34 cellular contexts compared by ENCODE assay signal in the genomic region with DNA sequence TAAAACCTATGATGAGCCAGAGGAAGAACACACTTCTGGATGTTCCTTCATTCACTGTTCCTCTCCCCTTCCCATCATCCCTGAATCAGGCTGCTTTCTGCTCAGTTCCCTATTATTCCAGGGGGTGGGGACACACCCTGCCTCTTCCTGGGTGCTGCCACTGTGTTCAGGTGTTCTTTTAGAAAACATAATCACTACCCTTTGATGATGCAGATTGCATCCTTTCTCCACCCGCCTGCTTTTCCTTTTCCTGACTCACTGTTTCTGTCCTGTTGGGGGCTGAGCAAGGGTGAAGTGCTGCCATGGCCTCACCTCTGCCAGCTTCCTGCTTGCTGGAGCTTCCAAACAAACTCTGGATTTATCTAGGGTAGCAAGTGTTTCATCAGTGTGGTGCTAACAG.
DNase-seq lines count a peak whose midpoint lies in the region; ATAC-seq, FAIRE-seq and TF ChIP-seq lines count a peak whose summit lies in the region.
"Had no signal": no experiment of that assay in that cellular context is flagged by ENCODE, and none has a peak within 500 bp of the region (broad histone marks: within the 10 kb centered on the region; RNA-seq: fewer than 3 reads in every experiment).

No MANE protein-coding gene starts in this region.

- H4K8ac ChIP-seq in H1 (ENCODE audit: extremely low read depth, insufficient read depth, low read length): no peak overlapping the region

- H3K23me2 ChIP-seq in H1 (ENCODE audit: low read depth, low read length): no peaks in the 10 kb centered on the region

- ATAC-seq in GM19397 (IDR thresholded peaks at IDR 0.05; ENCODE audit: unreplicated experiment) (no peak), GM21360 (IDR thresholded peaks at IDR 0.05; ENCODE audit: unreplicated experiment) (no peak)
- ATAC-seq: activated CD8-positive, alpha-beta memory T cell treated with anti-CD3 and anti-CD28 coated beads, Interleukin-2, amount 10 ng/mL, durations not matched to agents 7 days and 5 days; esophagus mucosa; heart left ventricle; lower lobe of right lung; naive thymus-derived CD8-positive, alpha-beta T cell; psoas muscle; sciatic nerve; stimulated activated effector memory CD8-positive, alpha-beta T cell treated with anti-CD3 and anti-CD28 coated beads, Interleukin-12 subunit alpha, Interleukin-12 subunit beta, amount 100 ng/mL, for 72 hours had no signal

- DNase-seq in GM23248: peak; percentile 20
- DNase-seq in NCI-H146 (lab: John Stamatoyannopoulos, UW): peak; percentile 56
- DNase-seq in H1 (ENCODE audit: low read depth in 1 of 2, low spot score in 2 of 2): no peak
- no peak for DNase-seq in osteoblast (ENCODE audit: insufficient read length, low spot score, missing footprints)
- DNase-seq in dorsolateral prefrontal cortex: no peak
- DNase-seq: activated B cell treated with CpG ODN at 0.5 μM for 24 hours; activated CD8-positive, alpha-beta memory T cell treated with anti-CD3 and anti-CD28 coated beads, Interleukin-2, amount 10 ng/mL, durations not matched to agents 7 days and 5 days; activated gamma-delta T cell treated with Interleukin-2 at 50 U/mL for 16 hours; activated naive CD8-positive, alpha-beta T cell treated with anti-CD3 and anti-CD28 coated beads, Interleukin-2, amount 10 ng/mL, durations not matched to agents 7 days and 5 days; activated T-cell treated with anti-CD3 and anti-CD28 coated beads, Interleukin-2, amount 50 U/mL, for 48 hours; DMS79; foreskin melanocyte; GDM1; GOT3; heart left ventricle; KG1; lower lobe of right lung; naive thymus-derived CD8-positive, alpha-beta T cell; NCI-H1436 treated with DMSO at 0.1 percent for 48 hours; NCI-H446; nucleus accumbens; psoas muscle; stimulated activated CD4-positive, alpha-beta T cell treated with anti-CD3 and anti-CD28 coated beads, Interleukin-15, amount 100 ng/mL, for 24 hours; stimulated activated CD4-positive, alpha-beta T cell treated with anti-CD3 and anti-CD28 coated beads, Interleukin-4, amount 100 ng/mL, for 4 hours; T-helper 1 cell; trophoblast cell had no signal

- no peak overlapping the region for H2BK12ac ChIP-seq in H1 (ENCODE audit: low read depth, low read length)

- H2BK5ac ChIP-seq in H1 (ENCODE audit: low read depth, low read length): no peak overlapping the region

- no peak overlapping the region for H3K18ac ChIP-seq in H1 (ENCODE audit: extremely low read depth, low read length)

- no peak for FAIRE-seq in H1 (lab: Jason Lieb, UNC)

- intact Hi-C loops in dorsolateral prefrontal cortex (cut with DNase I): no loop called here

- CTCF ChIA-PET in H1 (lab: Charles Lee; ENCODE audit: partially characterized antibody): interaction anchor here (0.7 to 3.0 kb wide), 3 partner anchors 10 to 337 kb away, joined by 3 to 13 read pairs (median 3); no protein-coding TSS in a partner anchor

- no peak overlapping the region for H3K56ac ChIP-seq in H1 (replicated peaks; ENCODE audit: insufficient read length, low read depth, low read length)

- no peaks in the 10 kb centered on the region for H3K9me2 ChIP-seq in GM23248 (ENCODE audit: insufficient read depth)

- no peak overlapping the region for H2BK20ac ChIP-seq in H1 (ENCODE audit: low read length)

- H3K36me3 ChIP-seq in GM23248 (ENCODE audit: low read depth): no peaks in the 10 kb centered on the region
- H3K36me3 ChIP-seq in H1 (ENCODE audit: control insufficient read depth in 2 of 4, insufficient read depth in 4 of 4, low read length in 3 of 4): no peaks in the 10 kb centered on the region
- no peaks in the 10 kb centered on the region for H3K36me3 ChIP-seq in osteoblast (ENCODE audit: insufficient read depth, low read length)
- H3K36me3 ChIP-seq: ascending aorta; BLaER1 treated with 17β-estradiol and CSF1 and Interleukin-3, amounts not matched to agents 10 nM and 100 nM; heart left ventricle; lower lobe of right lung had no signal

- H3K27ac ChIP-seq in GM23248 (no peak overlapping the region), H1 (ENCODE audit: low read depth, low read length) (no peak overlapping the region), osteoblast (ENCODE audit: low read depth, low read length) (no peak overlapping the region), dorsolateral prefrontal cortex (no peak overlapping the region)
- H3K27ac ChIP-seq: ascending aorta; BLaER1 treated with 17β-estradiol and CSF1 and Interleukin-3, amounts not matched to agents 10 nM and 100 nM; heart left ventricle; HL-60; lower lobe of right lung; psoas muscle had no signal

- no peaks in the 10 kb centered on the region for H3K79me1 ChIP-seq in H1 (ENCODE audit: low read depth, low read length)

- 25 to 69% methylated on average over 1 of the region's 1 CpG for WGBS in GM23248 (ENCODE audit: low coverage in 1 of 2, low lambda C conversion rate in 2 of 2, missing lambda C conversion rate in 2 of 2), 2 experiments
- WGBS in H1 (ENCODE audit: extremely low coverage in 1 of 2, insufficient coverage in 1 of 2, insufficient read length in 1 of 2, insufficient replicate concordance in 2 of 2, low coverage in 1 of 2, low lambda C conversion rate in 2 of 2, missing lambda C conversion rate in 1 of 2), 2 experiments: 62% methylated on average over 1 of the region's 1 CpG; no CpG with 5 or more reads in 1 of the 2 experiments

- no peak overlapping the region for H3K4ac ChIP-seq in H1 (replicated peaks; ENCODE audit: insufficient read length, low read depth, low read length)

- H4K5ac ChIP-seq in H1 (ENCODE audit: insufficient read length, low read depth, low read length): no peak overlapping the region

- H2AFZ ChIP-seq in GM23248 (no peak overlapping the region), H1 (ENCODE audit: low read length) (peak overlapping the region; percentile 19; the same call in 1 of the 2 replicates), osteoblast (ENCODE audit: low read length) (peak overlapping the region; percentile 37)

- H3K4me3 ChIP-seq in GM23248: no peak overlapping the region
- H3K4me3 ChIP-seq in H1 (ENCODE audit: extremely low read depth in 1 of 4, insufficient read depth in 2 of 4, low read depth in 3 of 4, low read length in 4 of 4): no peak overlapping the region
- H3K4me3 ChIP-seq in osteoblast (ENCODE audit: insufficient read depth, low read length): no peak overlapping the region
- H3K4me3 ChIP-seq in dorsolateral prefrontal cortex: no peak overlapping the region
- H3K4me3 ChIP-seq: ascending aorta; BLaER1 treated with 17β-estradiol and CSF1 and Interleukin-3, amounts not matched to agents 10 nM and 100 nM; heart left ventricle; lower lobe of right lung; psoas muscle had no signal

- no peak overlapping the region for H3K23ac ChIP-seq in H1 (ENCODE audit: insufficient read length)

- H3F3A ChIP-seq in GM23248 (ENCODE audit: insufficient read depth): peaks cover 13% of the 10 kb centered on the region; the same call in 1 of the 2 replicates

- in situ Hi-C loops in GM23248 (cut with MboI): loop anchor here (25.0 kb wide), 1 partner anchor 804 kb away; no protein-coding TSS in a partner anchor

- TF ChIP-seq POLR2A in H1 (IDR thresholded peaks at IDR 0.05; ENCODE audit: control extremely low read depth in 1 of 2, low read depth in 2 of 2, low read length in 2 of 2): no peak

- H2BK15ac ChIP-seq in H1 (ENCODE audit: low read length): no peak overlapping the region

- H3K4me1 ChIP-seq in GM23248 (ENCODE audit: insufficient read depth): peaks cover 25% of the 10 kb centered on the region; the same call in 1 of the 2 replicates
- H3K4me1 ChIP-seq in H1 (replicated peaks in 1 of 4; ENCODE audit: control insufficient read depth in 3 of 4, insufficient read depth in 4 of 4, low read length in 3 of 4): peaks cover 0 to 2% (median 0%) of the 10 kb centered on the region in 4 experiments; a peak in 1 of 7 replicates
- peaks cover 25% of the 10 kb centered on the region for H3K4me1 ChIP-seq in osteoblast (ENCODE audit: insufficient read depth, low read length)
- H3K4me1 ChIP-seq: ascending aorta; BLaER1 treated with 17β-estradiol and CSF1 and Interleukin-3, amounts not matched to agents 10 nM and 100 nM; heart left ventricle; lower lobe of right lung; psoas muscle had no signal

- H2AK5ac ChIP-seq in H1 (ENCODE audit: low read depth, low read length): no peak overlapping the region

- no peak overlapping the region for H4K91ac ChIP-seq in H1 (replicated peaks; ENCODE audit: insufficient read length, low read length)

- peak; percentile 37 to 41 for TF ChIP-seq RAD21 in H1 (IDR thresholded peaks at IDR 0.05 in 1 of 2, conservative IDR thresholded peaks at IDR 0.05 in 1 of 2; ENCODE audit: low read depth in 2 of 2, low read length in 2 of 2)

- no peak overlapping the region for H3K14ac ChIP-seq in H1 (ENCODE audit: insufficient read length)

- H3K79me2 ChIP-seq in GM23248 (ENCODE audit: insufficient read depth): no peaks in the 10 kb centered on the region
- no peaks in the 10 kb centered on the region for H3K79me2 ChIP-seq in H1 (ENCODE audit: control insufficient read depth in 1 of 2, insufficient read depth in 2 of 2, low read length in 2 of 2)
- H3K79me2 ChIP-seq in osteoblast (ENCODE audit: insufficient read depth, low read length): no peaks in the 10 kb centered on the region

- TF ChIP-seq EP300 in H1 (IDR thresholded peaks at IDR 0.05; ENCODE audit: borderline replicate concordance in 1 of 2, low read depth in 2 of 2, low read length in 2 of 2): no peak

- POLR2A ChIA-PET in H1 (lab: Charles Lee; ENCODE audit: partially characterized antibody): no interaction called here

- TF ChIP-seq CTCF in H1 (IDR thresholded peaks at IDR 0.05; ENCODE audit: control extremely low read depth in 1 of 3, insufficient read depth in 1 of 3, low read depth in 1 of 3, low read length in 3 of 3) (no peak), osteoblast (IDR thresholded peaks at IDR 0.05; ENCODE audit: extremely low read depth, low read depth, low read length) (no peak), dorsolateral prefrontal cortex (IDR thresholded peaks at IDR 0.05 in 54 of 56, conservative IDR thresholded peaks at IDR 0.05 in 2 of 56; ENCODE audit: low read depth in 1 of 56, partially characterized antibody in 56 of 56) (no peak)

- H3K27me3 ChIP-seq in GM23248 (replicated peaks; ENCODE audit: insufficient read depth) (no peaks in the 10 kb centered on the region), H1 (replicated peaks in 1 of 4; ENCODE audit: control insufficient read depth in 3 of 4, extremely low read depth in 1 of 4, insufficient read depth in 3 of 4, low read length in 3 of 4) (no peaks in the 10 kb centered on the region), osteoblast (ENCODE audit: insufficient read depth, low read length) (no peaks in the 10 kb centered on the region), dorsolateral prefrontal cortex (no peaks in the 10 kb centered on the region)
- H3K27me3 ChIP-seq: ascending aorta; BLaER1 treated with 17β-estradiol and CSF1 and Interleukin-3, amounts not matched to agents 10 nM and 100 nM; heart left ventricle had no signal

- H4K20me1 ChIP-seq in GM23248 (ENCODE audit: insufficient read depth): no peaks in the 10 kb centered on the region
- H4K20me1 ChIP-seq in H1 (replicated peaks in 1 of 2; ENCODE audit: control insufficient read depth in 1 of 2, insufficient read depth in 2 of 2, low read length in 2 of 2): no peaks in the 10 kb centered on the region
- no peaks in the 10 kb centered on the region for H4K20me1 ChIP-seq in osteoblast (ENCODE audit: insufficient read depth, low read length)
- H4K20me1 ChIP-seq: BLaER1 treated with 17β-estradiol and CSF1 and Interleukin-3, amounts not matched to agents 10 nM and 100 nM had no signal

- H3K4me2 ChIP-seq in GM23248 (ENCODE audit: unreplicated experiment) (no peak overlapping the region), H1 (ENCODE audit: insufficient read depth in 1 of 2, low read depth in 2 of 2, low read length in 2 of 2) (no peak overlapping the region), osteoblast (ENCODE audit: insufficient read depth, low read length) (no peak overlapping the region)
- H3K4me2 ChIP-seq: BLaER1 treated with 17β-estradiol and CSF1 and Interleukin-3, amounts not matched to agents 10 nM and 100 nM had no signal

- H3K9ac ChIP-seq in GM23248: no peak overlapping the region
- H3K9ac ChIP-seq in H1 (replicated peaks in 1 of 4; ENCODE audit: extremely low read depth in 1 of 4, low read depth in 3 of 4, low read length in 3 of 4): no peak overlapping the region
- H3K9ac ChIP-seq: BLaER1 treated with 17β-estradiol and CSF1 and Interleukin-3, amounts not matched to agents 10 nM and 100 nM had no signal

- no peaks in the 10 kb centered on the region for H3K9me3 ChIP-seq in GM23248 (ENCODE audit: low read depth)
- no peaks in the 10 kb centered on the region for H3K9me3 ChIP-seq in H1 (ENCODE audit: insufficient read depth in 2 of 2, low read depth in 1 of 2, low read length in 1 of 2)
- H3K9me3 ChIP-seq in osteoblast (ENCODE audit: low read depth, low read length): no peaks in the 10 kb centered on the region
- H3K9me3 ChIP-seq: ascending aorta; BLaER1 treated with 17β-estradiol and CSF1 and Interleukin-3, amounts not matched to agents 10 nM and 100 nM; lower lobe of right lung; psoas muscle had no signal

- H2BK120ac ChIP-seq in H1 (replicated peaks; ENCODE audit: low read depth, low read length): no peak overlapping the region

Comparison
In these comparisons a context has a peak if more than half of its experiments do, and no peak if none do; other contexts are left out.
1. DNase-seq: peak in GM23248 (single experiment) and NCI-H146 (single experiment); none in H1 (0 of 2), osteoblast (single experiment) and dorsolateral prefrontal cortex (0 of 10).